6 cellular contexts compared by ENCODE assay signal in the genomic region with DNA sequence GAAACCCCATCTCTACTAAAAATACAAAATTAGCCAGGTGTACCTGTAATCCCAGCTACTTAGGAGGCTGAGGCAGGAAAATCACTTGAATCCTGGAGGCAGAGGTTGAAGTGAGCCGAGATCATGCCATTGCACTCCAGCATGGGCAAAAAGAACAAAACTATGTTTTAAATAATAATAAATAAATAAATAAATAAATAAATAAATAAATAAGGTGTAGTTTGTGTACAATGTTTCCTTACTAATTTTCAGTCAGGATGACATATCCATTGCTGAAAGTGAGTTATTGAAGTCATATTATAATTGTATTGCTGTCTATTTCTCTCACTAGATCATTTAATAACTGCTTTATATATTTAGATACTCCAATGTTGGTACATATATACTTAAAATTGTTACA.
"Had no signal": no experiment of that assay in that cellular context is flagged by ENCODE, and none has a peak within 500 bp of the region (broad histone marks: within the 10 kb centered on the region; RNA-seq: fewer than 3 reads in every experiment).

No MANE protein-coding gene starts in this region.

- DNase-seq: IMR-90, KBM-7, KG1 had no signal

- H3K4me3 ChIP-seq: K562 had no signal

- H3K27ac ChIP-seq: HL-60, KMS-11 had no signal
